In genomic region chr5:61200582-61201155, GRCh38 we compare ENCODE assay signal across 16 cellular contexts. TPM values are rescaled to one million over a fixed set of nuclear protein-coding genes. Genes with fewer than 3 reads are reported as not detected.
DNase-seq lines count a peak whose midpoint lies in the region; ATAC-seq and TF ChIP-seq lines count a peak whose summit lies in the region.
"Had no signal": no experiment of that assay in that cellular context is flagged by ENCODE, and none has a peak within 500 bp of the region (broad histone marks: within the 10 kb centered on the region; RNA-seq: fewer than 3 reads in every experiment).

No MANE protein-coding gene starts in this region.

- H3K36me3 Mint-ChIP-seq in activated CD8-positive, alpha-beta T cell treated with anti-CD3 and anti-CD28 coated beads for 36 hours (ENCODE audit: low read depth) = no peaks in the 10 kb centered on the region
- no peaks in the 10 kb centered on the region for H3K36me3 Mint-ChIP-seq in activated CD8-positive, alpha-beta T cell treated with anti-CD3 and anti-CD28 coated beads, Interleukin-2, amount 10 ng/mL, durations not matched to agents 7 days and 5 days (ENCODE audit: low read depth)
- peaks cover 16% of the 10 kb centered on the region for H3K36me3 Mint-ChIP-seq in WTC11

- no peak for ATAC-seq in activated CD8-positive, alpha-beta T cell treated with anti-CD3 and anti-CD28 coated beads for 36 hours
- no peak for ATAC-seq in activated CD8-positive, alpha-beta T cell treated with anti-CD3 and anti-CD28 coated beads, Interleukin-2, amount 10 ng/mL, durations not matched to agents 7 days and 5 days
- ATAC-seq in HG02973 (IDR thresholded peaks at IDR 0.05; ENCODE audit: unreplicated experiment) = peak; percentile 54
- ATAC-seq in WTC11 = peak; percentile 51
- ATAC-seq: A549; naive thymus-derived CD4-positive, alpha-beta T cell had no signal

- H3K36me3 ChIP-seq in MG63 = no peaks in the 10 kb centered on the region
- H3K36me3 ChIP-seq: sigmoid colon, tibial artery had no signal

- peaks cover 8% of the 10 kb centered on the region for H3K9me3 ChIP-seq in MG63

- no peak overlapping the region for H3K27ac ChIP-seq in RWPE1
- H3K27ac ChIP-seq: A549, sigmoid colon, tibial artery had no signal

- DNase-seq in activated CD8-positive, alpha-beta T cell treated with anti-CD3 and anti-CD28 coated beads for 36 hours = peak; percentile 2
- DNase-seq in activated CD8-positive, alpha-beta T cell treated with anti-CD3 and anti-CD28 coated beads, Interleukin-2, amount 10 ng/mL, durations not matched to agents 7 days and 5 days = no peak
- no peak for DNase-seq in WTC11 (ENCODE audit: low spot score)
- DNase-seq in KG1 (lab: John Stamatoyannopoulos, UW) = no peak
- DNase-seq in MG63 = no peak
- no peak for DNase-seq in DMS153 (lab: John Stamatoyannopoulos, UW)
- DNase-seq in RWPE1 (ENCODE audit: low spot score) = no peak
- DNase-seq: activated naive CD4-positive, alpha-beta T cell treated with anti-CD3 and anti-CD28 coated beads, Interleukin-2, amount 50 U/mL, for 16 hours; DND-41; naive thymus-derived CD4-positive, alpha-beta T cell; NCI-H2081 treated with DMSO at 0.1 percent for 48 hours; sigmoid colon; SW 1271; tibial artery had no signal

- no peaks in the 10 kb centered on the region for H3K27me3 ChIP-seq in MG63
- H3K27me3 ChIP-seq: sigmoid colon, tibial artery had no signal

- no peak overlapping the region for H3K4me3 ChIP-seq in MG63
- H3K4me3 ChIP-seq: A549, sigmoid colon, tibial artery had no signal

- no peak overlapping the region for H3K27ac Mint-ChIP-seq in activated CD8-positive, alpha-beta T cell treated with anti-CD3 and anti-CD28 coated beads for 36 hours
- no peak overlapping the region for H3K27ac Mint-ChIP-seq in activated CD8-positive, alpha-beta T cell treated with anti-CD3 and anti-CD28 coated beads, Interleukin-2, amount 10 ng/mL, durations not matched to agents 7 days and 5 days
- H3K27ac Mint-ChIP-seq in WTC11 = no peak overlapping the region
- H3K27ac Mint-ChIP-seq: naive thymus-derived CD4-positive, alpha-beta T cell had no signal

- peaks cover 15% of the 10 kb centered on the region for H3K9me3 Mint-ChIP-seq in activated CD8-positive, alpha-beta T cell treated with anti-CD3 and anti-CD28 coated beads for 36 hours
- H3K9me3 Mint-ChIP-seq in activated CD8-positive, alpha-beta T cell treated with anti-CD3 and anti-CD28 coated beads, Interleukin-2, amount 10 ng/mL, durations not matched to agents 7 days and 5 days (ENCODE audit: insufficient read depth) = no peaks in the 10 kb centered on the region
- peaks cover 38% of the 10 kb centered on the region for H3K9me3 Mint-ChIP-seq in WTC11

- no peak for TF ChIP-seq CTCF in activated CD8-positive, alpha-beta T cell treated with anti-CD3 and anti-CD28 coated beads for 36 hours (IDR thresholded peaks at IDR 0.05)
- TF ChIP-seq CTCF in WTC11 (IDR thresholded peaks at IDR 0.05) = no peak
- no peak for TF ChIP-seq CTCF in RWPE1 (conservative IDR thresholded peaks at IDR 0.05; ENCODE audit: low read depth)

- POLR2A ChIA-PET in activated CD8-positive, alpha-beta T cell treated with anti-CD3 and anti-CD28 coated beads for 36 hours (lab: Charles Lee) = interaction anchor here (1.5 kb wide), 1 partner anchor 38 kb away, joined by 3 read pairs; no protein-coding TSS in a partner anchor
- POLR2A ChIA-PET in activated CD8-positive, alpha-beta T cell treated with anti-CD3 and anti-CD28 coated beads, Interleukin-2, amount 10 ng/mL, durations not matched to agents 7 days and 5 days (lab: Charles Lee) = no interaction called here
- POLR2A ChIA-PET in WTC11 (lab: Charles Lee) (no interaction called here), RWPE1 (lab: Yijun Ruan, JAX; ENCODE audit: low non-redundant PET) (no interaction called here)

- peaks cover 15% of the 10 kb centered on the region for H3K4me1 Mint-ChIP-seq in activated CD8-positive, alpha-beta T cell treated with anti-CD3 and anti-CD28 coated beads for 36 hours (ENCODE audit: low read depth)
- no peaks in the 10 kb centered on the region for H3K4me1 Mint-ChIP-seq in activated CD8-positive, alpha-beta T cell treated with anti-CD3 and anti-CD28 coated beads, Interleukin-2, amount 10 ng/mL, durations not matched to agents 7 days and 5 days (ENCODE audit: low read depth)
- H3K4me1 Mint-ChIP-seq in WTC11 = no peaks in the 10 kb centered on the region

- intact Hi-C loops in activated CD8-positive, alpha-beta T cell treated with anti-CD3 and anti-CD28 coated beads for 36 hours (cut with micrococcal nuclease) = no loop called here

- CTCF ChIA-PET in activated CD8-positive, alpha-beta T cell treated with anti-CD3 and anti-CD28 coated beads for 36 hours (lab: Charles Lee) = no interaction called here
- CTCF ChIA-PET in activated CD8-positive, alpha-beta T cell treated with anti-CD3 and anti-CD28 coated beads, Interleukin-2, amount 10 ng/mL, durations not matched to agents 7 days and 5 days (lab: Charles Lee) = no interaction called here
- CTCF ChIA-PET in WTC11 (lab: Charles Lee) = no interaction called here
- CTCF ChIA-PET in RWPE1 (lab: Yijun Ruan, JAX) = interaction anchor here (0.6 kb wide), 1 partner anchor 81 kb away, joined by 4 read pairs; no protein-coding TSS in a partner anchor

- H3K4me3 Mint-ChIP-seq in activated CD8-positive, alpha-beta T cell treated with anti-CD3 and anti-CD28 coated beads for 36 hours = no peak overlapping the region
- no peak overlapping the region for H3K4me3 Mint-ChIP-seq in activated CD8-positive, alpha-beta T cell treated with anti-CD3 and anti-CD28 coated beads, Interleukin-2, amount 10 ng/mL, durations not matched to agents 7 days and 5 days
- H3K4me3 Mint-ChIP-seq in WTC11 = no peak overlapping the region
- H3K4me3 Mint-ChIP-seq: naive thymus-derived CD4-positive, alpha-beta T cell had no signal

- peaks cover 29% of the 10 kb centered on the region for H3K27me3 Mint-ChIP-seq in activated CD8-positive, alpha-beta T cell treated with anti-CD3 and anti-CD28 coated beads for 36 hours
- H3K27me3 Mint-ChIP-seq in activated CD8-positive, alpha-beta T cell treated with anti-CD3 and anti-CD28 coated beads, Interleukin-2, amount 10 ng/mL, durations not matched to agents 7 days and 5 days (ENCODE audit: low read depth) = peaks cover 11% of the 10 kb centered on the region
- H3K27me3 Mint-ChIP-seq in WTC11 (ENCODE audit: low read depth) = no peaks in the 10 kb centered on the region

TF ChIP-seq in WTC11, 78 proteins besides CTCF, POLR2A, EP300 and RAD21 (continues in another document):
- TF ChIP-seq USF2 (CRISPR knock-in tag; IDR thresholded peaks at IDR 0.05) (no peak), FOXK1 (CRISPR knock-in tag; IDR thresholded peaks at IDR 0.05) (no peak), HMGA2 (CRISPR knock-in tag; IDR thresholded peaks at IDR 0.05) (no peak), E2F4 (CRISPR knock-in tag; IDR thresholded peaks at IDR 0.05; ENCODE audit: borderline replicate concordance, low read depth) (no peak), FOXP4 (CRISPR knock-in tag; IDR thresholded peaks at IDR 0.05) (no peak)
- TF ChIP-seq, protein P1, sequence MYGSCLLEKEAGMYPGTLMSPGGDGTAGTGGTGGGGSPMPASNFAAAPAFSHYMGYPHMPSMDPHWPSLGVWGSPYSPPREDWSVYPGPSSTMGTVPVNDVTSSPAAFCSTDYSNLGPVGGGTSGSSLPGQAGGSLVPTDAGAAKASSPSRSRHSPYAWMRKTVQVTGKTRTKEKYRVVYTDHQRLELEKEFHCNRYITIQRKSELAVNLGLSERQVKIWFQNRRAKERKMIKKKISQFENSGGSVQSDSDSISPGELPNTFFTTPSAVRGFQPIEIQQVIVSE (CRISPR knock-in tag; IDR thresholded peaks at IDR 0.05; ENCODE audit: borderline replicate concordance) = no peak
- TF ChIP-seq, protein P2, sequence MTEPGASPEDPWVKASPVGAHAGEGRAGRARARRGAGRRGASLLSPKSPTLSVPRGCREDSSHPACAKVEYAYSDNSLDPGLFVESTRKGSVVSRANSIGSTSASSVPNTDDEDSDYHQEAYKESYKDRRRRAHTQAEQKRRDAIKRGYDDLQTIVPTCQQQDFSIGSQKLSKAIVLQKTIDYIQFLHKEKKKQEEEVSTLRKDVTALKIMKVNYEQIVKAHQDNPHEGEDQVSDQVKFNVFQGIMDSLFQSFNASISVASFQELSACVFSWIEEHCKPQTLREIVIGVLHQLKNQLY (CRISPR knock-in tag; IDR thresholded peaks at IDR 0.05) = no peak

RNA-seq across cellular contexts. Expression of gene SMIM15, which starts 38.4 kb away (rescaled TPM):
- total RNA-seq in activated CD8-positive, alpha-beta T cell treated with anti-CD3 and anti-CD28 coated beads for 36 hours = 10 to 100 TPM; 58.9 to 64.3 TPM
- total RNA-seq in activated CD8-positive, alpha-beta T cell treated with anti-CD3 and anti-CD28 coated beads, Interleukin-2, amount 10 ng/mL, durations not matched to agents 7 days and 5 days = 10 to 100 TPM; 56.1 to 56.3 TPM
- total RNA-seq in WTC11 (2021) = 41.9 to 43.3 TPM (median 42.5 TPM) in 3 replicates
- 64.2 and 121 TPM in 2 replicates for total RNA-seq in MG63 (2014; rRNA removed; shearing (Covaris generic); ENCODE audit: low replicate concordance)

Comparison
In these comparisons a context has a peak if more than half of its experiments do, and no peak if none do; other contexts are left out.
1. ATAC-seq: peak in HG02973 (single experiment) and WTC11 (single experiment); none in activated CD8-positive, alpha-beta T cell treated with anti-CD3 and anti-CD28 coated beads for 36 hours (single experiment) and activated CD8-positive, alpha-beta T cell treated with anti-CD3 and anti-CD28 coated beads, Interleukin-2, amount 10 ng/mL, durations not matched to agents 7 days and 5 days (single experiment).